25 cellular contexts compared by ENCODE assay signal in the genomic region with DNA sequence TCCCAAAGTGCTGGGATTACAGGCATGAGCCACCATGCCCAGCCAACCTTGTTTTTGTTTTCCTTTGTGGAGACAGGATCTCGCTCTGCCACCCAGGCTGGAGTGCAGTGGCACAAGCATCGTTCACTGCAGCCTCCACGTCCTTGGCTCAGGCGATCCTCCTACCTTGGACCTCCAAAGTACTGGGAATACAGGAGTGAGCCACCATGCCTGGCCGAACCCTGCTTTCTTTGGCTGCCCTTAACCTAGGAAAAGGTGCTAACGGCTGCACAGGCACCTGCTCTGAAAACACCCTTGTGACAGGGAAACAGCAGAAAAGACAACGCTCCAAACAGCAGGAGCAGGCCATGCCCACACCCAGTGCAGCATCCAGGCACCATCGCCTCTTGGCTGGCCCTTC.
"Had no signal": no experiment of that assay in that cellular context is flagged by ENCODE, and none has a peak within 500 bp of the region (broad histone marks: within the 10 kb centered on the region; RNA-seq: fewer than 3 reads in every experiment).

No MANE protein-coding gene starts in this region.

- DNase-seq: colonic mucosa; dermis blood vessel endothelial cell; effector memory CD4-positive, alpha-beta T cell; gastrocnemius medialis; kidney; mucosa of descending colon; naive B cell; stimulated activated CD4-positive, alpha-beta T cell treated with anti-CD3 and anti-CD28 coated beads, Interleukin-2, amount 100 ng/mL, for 24 hours; stimulated activated CD4-positive, alpha-beta T cell treated with anti-CD3 and anti-CD28 coated beads, Interleukin-4, amount 100 ng/mL, for 24 hours; stimulated activated naive CD4-positive, alpha-beta T cell treated with Interleukin-2 at 50 U/mL for 16 hours; stomach had no signal

- H3K9me3 Mint-ChIP-seq: memory B cell; mesothelial cell of epicardium; naive B cell; natural killer cell treated with Interleukin-12 subunit alpha and Interleukin-12 subunit beta and Interleukin-15 and Interleukin-18, amount 100 ng/mL, for 72 hours; neural crest cell; stimulated activated effector memory CD8-positive, alpha-beta T cell treated with anti-CD3 and anti-CD28 coated beads, Interleukin-12 subunit alpha, Interleukin-12 subunit beta, amount 100 ng/mL, for 72 hours had no signal

- H3K27ac Mint-ChIP-seq: memory B cell; mesothelial cell of epicardium; naive B cell; natural killer cell treated with Interleukin-12 subunit alpha and Interleukin-12 subunit beta and Interleukin-15 and Interleukin-18, amount 100 ng/mL, for 72 hours; stimulated activated effector memory CD8-positive, alpha-beta T cell treated with anti-CD3 and anti-CD28 coated beads, Interleukin-12 subunit alpha, Interleukin-12 subunit beta, amount 100 ng/mL, for 72 hours had no signal

- H3K27me3 ChIP-seq: colonic mucosa, gastrocnemius medialis, right atrium auricular region, stomach, tibial nerve, upper lobe of left lung had no signal

- H3K4me1 Mint-ChIP-seq: mesothelial cell of epicardium, neural crest cell had no signal

- H3K36me3 ChIP-seq: colonic mucosa, gastrocnemius medialis, prostate gland, right atrium auricular region, stomach, tibial nerve, upper lobe of left lung had no signal

- H3K27ac ChIP-seq: colonic mucosa, gastrocnemius medialis, parathyroid adenoma, prostate gland, right atrium auricular region, stomach, tibial nerve, upper lobe of left lung had no signal

- H3K4me3 Mint-ChIP-seq: memory B cell; mesothelial cell of epicardium; naive B cell; natural killer cell treated with Interleukin-12 subunit alpha and Interleukin-12 subunit beta and Interleukin-15 and Interleukin-18, amount 100 ng/mL, for 72 hours; neural crest cell; stimulated activated effector memory CD8-positive, alpha-beta T cell treated with anti-CD3 and anti-CD28 coated beads, Interleukin-12 subunit alpha, Interleukin-12 subunit beta, amount 100 ng/mL, for 72 hours had no signal

- H3K9me3 ChIP-seq: colonic mucosa, gastrocnemius medialis, mucosa of descending colon, prostate gland, right atrium auricular region, stomach, tibial nerve, upper lobe of left lung had no signal

- H3K9ac ChIP-seq: parathyroid adenoma had no signal

- ATAC-seq: gastrocnemius medialis; left lobe of liver; mucosa of descending colon; natural killer cell treated with Interleukin-12 subunit alpha and Interleukin-12 subunit beta and Interleukin-15 and Interleukin-18, amount 100 ng/mL, for 72 hours; sciatic nerve; stimulated activated effector memory CD8-positive, alpha-beta T cell treated with anti-CD3 and anti-CD28 coated beads, Interleukin-12 subunit alpha, Interleukin-12 subunit beta, amount 100 ng/mL, for 72 hours had no signal

- H3K4me2 ChIP-seq: smooth muscle cell had no signal

- H3K36me3 Mint-ChIP-seq: memory B cell; mesothelial cell of epicardium; naive B cell; natural killer cell treated with Interleukin-12 subunit alpha and Interleukin-12 subunit beta and Interleukin-15 and Interleukin-18, amount 100 ng/mL, for 72 hours; stimulated activated effector memory CD8-positive, alpha-beta T cell treated with anti-CD3 and anti-CD28 coated beads, Interleukin-12 subunit alpha, Interleukin-12 subunit beta, amount 100 ng/mL, for 72 hours had no signal

- H3K4me1 ChIP-seq: colonic mucosa, gastrocnemius medialis, parathyroid adenoma, prostate gland, right atrium auricular region, stomach, tibial nerve, upper lobe of left lung had no signal

- H3K4me3 ChIP-seq: colonic mucosa, gastrocnemius medialis, lung, mucosa of descending colon, prostate gland, right atrium auricular region, smooth muscle cell, stomach, tibial nerve, upper lobe of left lung had no signal
